Comparison of ENCODE assay signal across 1 cellular context in genomic region chr19:2394054-2394668, GRCh38.
A peak's percentile ranks its signal among the peaks of the same experiment; 100 is the strongest.
TF ChIP-seq lines count a peak whose summit lies in the region.

No MANE protein-coding gene starts in this region.

TF ChIP-seq in GM12878, 131 proteins besides CTCF, POLR2A, EP300 and RAD21 (continued from another document):
- TF ChIP-seq MLLT1 (IDR thresholded peaks at IDR 0.05): peak; percentile 14; the same call in 1 of the 2 replicates
- TF ChIP-seq CREM (IDR thresholded peaks at IDR 0.05; ENCODE audit: low read depth): 0 out of 2 replicates have a peak, but pooled peaks have one; percentile 7
- peak in 1 of 2 experiments; percentile 70; a peak in 1 of 4 replicates for TF ChIP-seq BHLHE40 (IDR thresholded peaks at IDR 0.05; ENCODE audit: borderline replicate concordance in 1 of 2, low read depth in 2 of 2, low read length in 1 of 2)
- TF ChIP-seq FOXM1 (IDR thresholded peaks at IDR 0.05; ENCODE audit: low read depth, low read length): peak; percentile 41; the same call in 1 of the 2 replicates
- 0 out of 2 replicates have a peak, but pooled peaks have one; percentile 5 for TF ChIP-seq MEF2A (IDR thresholded peaks at IDR 0.05; ENCODE audit: insufficient read depth, low read depth, low read length)
- TF ChIP-seq TBL1XR1 (IDR thresholded peaks at IDR 0.05; ENCODE audit: low read depth, low read length): peak; percentile 16
- peak; percentile 68; the same call in 1 of the 2 replicates for TF ChIP-seq PAX5 (IDR thresholded peaks at IDR 0.05; ENCODE audit: borderline replicate concordance, low read depth, low read length)
- TF ChIP-seq SMARCA5 (IDR thresholded peaks at IDR 0.05): peak; percentile 51; the same call in 1 of the 2 replicates
